1 cellular context compared by ENCODE assay signal in genomic region chr4:16783119-16783518, GRCh38.
TF ChIP-seq lines count a peak whose summit lies in the region.

No MANE protein-coding gene starts in this region.

TF ChIP-seq in H1, 55 proteins besides CTCF, POLR2A, EP300 and RAD21 (continued from another document):
- no peak for TF ChIP-seq CHD1 (IDR thresholded peaks at IDR 0.05; ENCODE audit: low read depth, low read length)
- no peak for TF ChIP-seq PHF8 (conservative IDR thresholded peaks at IDR 0.05; ENCODE audit: low read depth, low read length)
- no peak for TF ChIP-seq YY1 (IDR thresholded peaks at IDR 0.05; ENCODE audit: low read depth, low read length)
- TF ChIP-seq FOSL1 (IDR thresholded peaks at IDR 0.05; ENCODE audit: insufficient read depth, low read depth, low read length) = no peak
- no peak for TF ChIP-seq USF2 (IDR thresholded peaks at IDR 0.05; ENCODE audit: low read length)
- no peak for TF ChIP-seq TAF1 (IDR thresholded peaks at IDR 0.05; ENCODE audit: low read depth, low read length)
- TF ChIP-seq TBP (IDR thresholded peaks at IDR 0.05; ENCODE audit: low read depth, low read length) = no peak
- TF ChIP-seq SP2 (IDR thresholded peaks at IDR 0.05; ENCODE audit: low read length) = no peak
- TF ChIP-seq SRF (IDR thresholded peaks at IDR 0.05; ENCODE audit: low read depth, low read length) = no peak
- TF ChIP-seq ASH2L (IDR thresholded peaks at IDR 0.05; ENCODE audit: low read length) = no peak
- TF ChIP-seq JUN (IDR thresholded peaks at IDR 0.05; ENCODE audit: low read depth, low read length) = no peak
- TF ChIP-seq SIRT6 (IDR thresholded peaks at IDR 0.05; ENCODE audit: low read length) = no peak
- no peak for TF ChIP-seq CBX8 (IDR thresholded peaks at IDR 0.05; ENCODE audit: borderline replicate concordance, low read depth, low read length)
- TF ChIP-seq NRF1 (IDR thresholded peaks at IDR 0.05; ENCODE audit: low read depth, low read length) = no peak
- no peak for TF ChIP-seq RNF2 (IDR thresholded peaks at IDR 0.05; ENCODE audit: borderline replicate concordance, low read depth, low read length, missing control alignments, poor library complexity, severe bottlenecking)
